ENCODE assay signal across 9 cellular contexts in genomic region chr4:167021545-167022155, GRCh38.
DNase-seq lines count a peak whose midpoint lies in the region; ATAC-seq and TF ChIP-seq lines count a peak whose summit lies in the region.
"Had no signal": no experiment of that assay in that cellular context is flagged by ENCODE, and none has a peak within 500 bp of the region (broad histone marks: within the 10 kb centered on the region; RNA-seq: fewer than 3 reads in every experiment).

No MANE protein-coding gene starts in this region.

- TF ChIP-seq CTCF in AG09309 (IDR thresholded peaks at IDR 0.05; ENCODE audit: control insufficient read depth, insufficient read depth, low read depth, low read length, missing control alignments) (peak; percentile 73), esophagus squamous epithelium (IDR thresholded peaks at IDR 0.05) (peak; percentile 37 to 79 (median 70)), nephron (IDR thresholded peaks at IDR 0.05; ENCODE audit: unreplicated experiment in 3 of 3) (peak; percentile 74 to 86 (median 76)), suprapubic skin (IDR thresholded peaks at IDR 0.05) (peak; percentile 54 to 56)

- H3K36me3 ChIP-seq in esophagus squamous epithelium (no peaks in the 10 kb centered on the region), suprapubic skin (no peaks in the 10 kb centered on the region)

- H3K9me3 Mint-ChIP-seq in nephron: no peaks in the 10 kb centered on the region
- H3K9me3 Mint-ChIP-seq: IgD-negative memory B cell had no signal

- no peak overlapping the region for H3K4me3 ChIP-seq in AG09309 (ENCODE audit: control insufficient read depth, low read depth, low read length)
- H3K4me3 ChIP-seq in esophagus squamous epithelium: no peak overlapping the region
- no peak overlapping the region for H3K4me3 ChIP-seq in suprapubic skin

- DNase-seq in AG09309 (ENCODE audit: low read depth): peak; percentile 16
- peak; percentile 73 for DNase-seq in NCI-H69 (lab: John Stamatoyannopoulos, UW)
- peak; percentile 63 for DNase-seq in activated CD8-positive, alpha-beta memory T cell treated with anti-CD3 and anti-CD28 coated beads for 24 hours
- no peak for DNase-seq in esophagus squamous epithelium (lab: John Stamatoyannopoulos, UW)
- peak; percentile 64 to 84 for DNase-seq in suprapubic skin (ENCODE audit: low spot score in 2 of 2)

- WGBS in esophagus squamous epithelium, 2 donors: 15 to 23% methylated on average over 11 of the region's 11 CpGs
- WGBS in suprapubic skin: 22% methylated on average over 11 of the region's 11 CpGs

- H3K27ac ChIP-seq in esophagus squamous epithelium (no peak overlapping the region), suprapubic skin (no peak overlapping the region)

- TF ChIP-seq POLR2A in esophagus squamous epithelium (IDR thresholded peaks at IDR 0.05): no peak
- no peak for TF ChIP-seq POLR2A in suprapubic skin (IDR thresholded peaks at IDR 0.05)

- H3K27me3 ChIP-seq in esophagus squamous epithelium (no peaks in the 10 kb centered on the region), suprapubic skin (no peaks in the 10 kb centered on the region)

- no peaks in the 10 kb centered on the region for H3K36me3 Mint-ChIP-seq in nephron (ENCODE audit: low read depth)
- H3K36me3 Mint-ChIP-seq: IgD-negative memory B cell had no signal

- no peaks in the 10 kb centered on the region for H3K9me3 ChIP-seq in esophagus squamous epithelium
- H3K9me3 ChIP-seq in suprapubic skin: no peaks in the 10 kb centered on the region

- no peak overlapping the region for H3K4me3 Mint-ChIP-seq in nephron
- H3K4me3 Mint-ChIP-seq: IgD-negative memory B cell had no signal

- peaks cover 4% of the 10 kb centered on the region for H3K4me1 Mint-ChIP-seq in nephron
- H3K4me1 Mint-ChIP-seq: IgD-negative memory B cell had no signal

- ATAC-seq in GM18499 (IDR thresholded peaks at IDR 0.05; ENCODE audit: insufficient read depth, unreplicated experiment): peak; percentile 44
- ATAC-seq in HG03025 (IDR thresholded peaks at IDR 0.05; ENCODE audit: low FRiP score, unreplicated experiment): peak; percentile 55

- intact Hi-C loops in esophagus squamous epithelium (cut with DNase I): no loop called here

- no peak overlapping the region for H3K27ac Mint-ChIP-seq in nephron
- H3K27ac Mint-ChIP-seq: IgD-negative memory B cell had no signal

- H3K4me1 ChIP-seq in esophagus squamous epithelium (no peaks in the 10 kb centered on the region), suprapubic skin (peaks cover 2% of the 10 kb centered on the region)

- no peak for TF ChIP-seq EP300 in suprapubic skin (IDR thresholded peaks at IDR 0.05)

- no peaks in the 10 kb centered on the region for H3K27me3 Mint-ChIP-seq in nephron (ENCODE audit: low read depth)
- H3K27me3 Mint-ChIP-seq: IgD-negative memory B cell had no signal
